In the genomic region with DNA sequence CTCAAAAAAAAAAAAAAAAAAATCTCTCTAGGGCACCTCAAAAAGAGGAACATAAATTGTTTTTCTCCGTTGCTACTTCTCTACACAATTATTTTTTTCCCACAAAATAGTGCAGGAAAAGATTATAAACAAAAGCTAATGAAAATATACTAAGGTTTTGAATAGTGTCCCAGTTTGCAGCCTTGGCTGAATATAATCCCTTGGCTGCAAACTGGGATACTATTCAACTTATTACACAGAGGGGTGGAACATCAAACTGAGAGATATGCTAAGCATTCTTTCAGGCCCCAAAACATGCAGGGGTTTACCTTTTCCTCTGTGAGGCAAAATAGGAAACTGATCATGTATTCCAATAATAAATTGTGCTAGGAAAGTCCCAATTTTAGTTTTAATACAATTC, we compare ENCODE assay signal across 17 cellular contexts.
DNase-seq lines count a peak whose midpoint lies in the region; ATAC-seq, FAIRE-seq and TF ChIP-seq lines count a peak whose summit lies in the region.
"Had no signal": no experiment of that assay in that cellular context is flagged by ENCODE, and none has a peak within 500 bp of the region (broad histone marks: within the 10 kb centered on the region; RNA-seq: fewer than 3 reads in every experiment).

No MANE protein-coding gene starts in this region.

- no peaks in the 10 kb centered on the region for H3K36me3 Mint-ChIP-seq in nephron (ENCODE audit: low read depth)
- no peaks in the 10 kb centered on the region for H3K36me3 Mint-ChIP-seq in activated CD4-positive, alpha-beta T cell treated with anti-CD3 and anti-CD28 coated beads, Interleukin-2, amount 10 ng/mL, durations not matched to agents 24 days and 14 days (ENCODE audit: low read depth)
- H3K36me3 Mint-ChIP-seq: CD8-positive, alpha-beta memory T cell had no signal

- intact Hi-C loops in activated CD4-positive, alpha-beta T cell treated with anti-CD3 and anti-CD28 coated beads, Interleukin-2, amount 10 ng/mL, durations not matched to agents 24 days and 14 days (cut with micrococcal nuclease), result no loop called here

- H3K4me3 Mint-ChIP-seq in nephron, result no peak overlapping the region
- no peak overlapping the region for H3K4me3 Mint-ChIP-seq in activated CD4-positive, alpha-beta T cell treated with anti-CD3 and anti-CD28 coated beads, Interleukin-2, amount 10 ng/mL, durations not matched to agents 24 days and 14 days
- H3K4me3 Mint-ChIP-seq: CD8-positive, alpha-beta memory T cell had no signal

- H3K9me3 Mint-ChIP-seq in nephron, result peaks cover 2% of the 10 kb centered on the region
- H3K9me3 Mint-ChIP-seq in activated CD4-positive, alpha-beta T cell treated with anti-CD3 and anti-CD28 coated beads, Interleukin-2, amount 10 ng/mL, durations not matched to agents 24 days and 14 days, result no peaks in the 10 kb centered on the region
- H3K9me3 Mint-ChIP-seq: CD8-positive, alpha-beta memory T cell had no signal

- peak overlapping the region; percentile 3 to 67 (median 18) for H3K27ac Mint-ChIP-seq in nephron
- no peak overlapping the region for H3K27ac Mint-ChIP-seq in activated CD4-positive, alpha-beta T cell treated with anti-CD3 and anti-CD28 coated beads, Interleukin-2, amount 10 ng/mL, durations not matched to agents 24 days and 14 days

- DNase-seq in GM03348 (ENCODE audit: low spot score) (peak; percentile 9), OCI-M1 (lab: John Stamatoyannopoulos, UW) (peak; percentile 39), fibroblast of the aortic adventitia (ENCODE audit: low read depth) (peak; percentile 59), foreskin keratinocyte (no peak), HTR-8/SVneo (ENCODE audit: insufficient read length, low spot score) (no peak)
- DNase-seq in activated CD4-positive, alpha-beta T cell treated with anti-CD3 and anti-CD28 coated beads, Interleukin-2, amount 10 ng/mL, durations not matched to agents 24 days and 14 days, result no peak
- DNase-seq: CD8-positive, alpha-beta memory T cell; GDM1; Kasumi-1; NCI-H187; NCI-H526; SHP77 treated with DMSO at 0.1 percent for 48 hours had no signal

- no peaks in the 10 kb centered on the region for H3K27me3 Mint-ChIP-seq in nephron (ENCODE audit: low read depth)
- no peaks in the 10 kb centered on the region for H3K27me3 Mint-ChIP-seq in activated CD4-positive, alpha-beta T cell treated with anti-CD3 and anti-CD28 coated beads, Interleukin-2, amount 10 ng/mL, durations not matched to agents 24 days and 14 days

- ATAC-seq in foreskin keratinocyte, result no peak
- ATAC-seq: SK-N-SH treated with all-trans-retinoic acid at 6 μM for 48 hours had no signal

- H3K4me1 ChIP-seq in foreskin keratinocyte, result peaks cover under 1% of the 10 kb centered on the region

- H3K27ac ChIP-seq in foreskin keratinocyte, result no peak overlapping the region
- H3K27ac ChIP-seq: C4-2B had no signal

- no peak overlapping the region for H3K4me3 ChIP-seq in fibroblast of the aortic adventitia (ENCODE audit: low read depth, low read length)

- no peaks in the 10 kb centered on the region for H3K27me3 ChIP-seq in foreskin keratinocyte

- H3K4me1 Mint-ChIP-seq in nephron, result peaks cover 13% of the 10 kb centered on the region
- no peaks in the 10 kb centered on the region for H3K4me1 Mint-ChIP-seq in activated CD4-positive, alpha-beta T cell treated with anti-CD3 and anti-CD28 coated beads, Interleukin-2, amount 10 ng/mL, durations not matched to agents 24 days and 14 days
- H3K4me1 Mint-ChIP-seq: CD8-positive, alpha-beta memory T cell had no signal

- FAIRE-seq in HTR-8/SVneo (lab: Jason Lieb, UNC), result no peak
- FAIRE-seq: A204.1, GM19239 had no signal

- TF ChIP-seq CTCF in fibroblast of the aortic adventitia (IDR thresholded peaks at IDR 0.05; ENCODE audit: insufficient read depth, low read length), result no peak
- TF ChIP-seq CTCF in nephron (IDR thresholded peaks at IDR 0.05; ENCODE audit: unreplicated experiment in 3 of 3), result no peak
- no peak for TF ChIP-seq CTCF in foreskin keratinocyte (conservative IDR thresholded peaks at IDR 0.05)

Comparison
In these comparisons a context has a peak if more than half of its experiments do, and no peak if none do; other contexts are left out.
1. DNase-seq: peak in GM03348 (single experiment), OCI-M1 (single experiment) and fibroblast of the aortic adventitia (single experiment); none in foreskin keratinocyte (0 of 2), HTR-8/SVneo (single experiment) and activated CD4-positive, alpha-beta T cell treated with anti-CD3 and anti-CD28 coated beads, Interleukin-2, amount 10 ng/mL, durations not matched to agents 24 days and 14 days (single experiment).